ENCODE assay signal across 9 cellular contexts in the genomic region with DNA sequence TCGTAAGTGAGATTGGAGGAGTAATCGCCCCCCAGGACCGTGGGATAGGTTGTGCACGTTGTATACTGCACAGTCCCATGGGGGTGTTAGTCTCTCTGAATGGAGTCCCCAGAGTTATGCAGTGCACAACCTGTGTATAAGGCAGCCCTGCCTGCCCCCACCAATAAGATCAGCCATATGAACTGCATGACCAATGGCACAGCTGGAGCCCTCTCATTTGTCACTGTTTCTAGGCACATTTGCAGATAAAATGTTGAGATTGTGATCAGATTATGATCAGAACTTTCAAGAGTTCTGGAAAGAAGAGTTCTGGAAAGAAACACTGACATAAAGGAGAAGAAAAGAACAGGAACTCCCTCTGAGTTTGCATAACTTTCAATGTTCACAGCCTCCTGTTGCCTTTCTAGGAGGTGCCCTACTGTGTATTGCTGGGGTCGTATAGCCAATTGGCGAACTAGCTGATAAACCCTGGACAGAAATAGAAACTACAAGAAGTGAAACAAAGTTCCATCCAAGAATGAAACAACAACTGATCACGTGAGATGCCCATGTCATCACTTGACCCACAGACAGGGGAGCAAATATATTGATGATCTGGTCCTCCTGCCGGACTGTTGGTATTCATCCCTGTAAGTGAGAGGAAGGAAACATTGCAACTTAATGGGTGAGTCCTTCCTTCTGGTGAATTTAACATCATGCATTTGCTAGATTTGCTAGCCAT. TPM values are rescaled to one million over a fixed set of nuclear protein-coding genes. Genes with fewer than 3 reads are reported as not detected.
A peak's percentile ranks its signal among the peaks of the same experiment; 100 is the strongest.
DNase-seq lines count a peak whose midpoint lies in the region; ATAC-seq, FAIRE-seq and TF ChIP-seq lines count a peak whose summit lies in the region.
"Had no signal": no experiment of that assay in that cellular context is flagged by ENCODE, and none has a peak within 500 bp of the region (broad histone marks: within the 10 kb centered on the region; RNA-seq: fewer than 3 reads in every experiment).

No MANE protein-coding gene starts in this region.

- no peak overlapping the region for H3K4me3 Mint-ChIP-seq in activated CD8-positive, alpha-beta memory T cell treated with anti-CD3 and anti-CD28 coated beads, Interleukin-2, amount 10 ng/mL, durations not matched to agents 7 days and 5 days
- no peak overlapping the region for H3K4me3 Mint-ChIP-seq in stimulated activated naive CD8-positive, alpha-beta T cell treated with anti-CD3 and anti-CD28 coated beads, Interleukin-15, amount 100 ng/mL, for 72 hours
- H3K4me3 Mint-ChIP-seq: nephron had no signal

- no peak overlapping the region for H3K4me3 ChIP-seq in ovary

- no peak overlapping the region for H3K27ac Mint-ChIP-seq in activated CD8-positive, alpha-beta memory T cell treated with anti-CD3 and anti-CD28 coated beads, Interleukin-2, amount 10 ng/mL, durations not matched to agents 7 days and 5 days
- no peak overlapping the region for H3K27ac Mint-ChIP-seq in stimulated activated naive CD8-positive, alpha-beta T cell treated with anti-CD3 and anti-CD28 coated beads, Interleukin-15, amount 100 ng/mL, for 72 hours
- H3K27ac Mint-ChIP-seq: nephron had no signal

- intact Hi-C loops in ovary (cut with DNase I): no loop called here

- peaks cover 6% of the 10 kb centered on the region for H3K36me3 Mint-ChIP-seq in activated CD8-positive, alpha-beta memory T cell treated with anti-CD3 and anti-CD28 coated beads, Interleukin-2, amount 10 ng/mL, durations not matched to agents 7 days and 5 days

- peaks cover 11% of the 10 kb centered on the region for H3K4me1 Mint-ChIP-seq in activated CD8-positive, alpha-beta memory T cell treated with anti-CD3 and anti-CD28 coated beads, Interleukin-2, amount 10 ng/mL, durations not matched to agents 7 days and 5 days
- peaks cover 10% of the 10 kb centered on the region for H3K4me1 Mint-ChIP-seq in stimulated activated naive CD8-positive, alpha-beta T cell treated with anti-CD3 and anti-CD28 coated beads, Interleukin-15, amount 100 ng/mL, for 72 hours

- no peak for FAIRE-seq in HTR-8/SVneo (lab: Jason Lieb, UNC)

- no peaks in the 10 kb centered on the region for H3K9me3 ChIP-seq in ovary

- no peaks in the 10 kb centered on the region for H3K4me1 ChIP-seq in ovary (ENCODE audit: insufficient read depth)

- ATAC-seq in activated CD8-positive, alpha-beta memory T cell treated with anti-CD3 and anti-CD28 coated beads, Interleukin-2, amount 10 ng/mL, durations not matched to agents 7 days and 5 days: peak; percentile 69
- peak; percentile 93 for ATAC-seq in HG02840 (IDR thresholded peaks at IDR 0.05; ENCODE audit: low FRiP score, unreplicated experiment)
- peak; percentile 65 for ATAC-seq in stimulated activated naive CD8-positive, alpha-beta T cell treated with anti-CD3 and anti-CD28 coated beads, Interleukin-15, amount 100 ng/mL, for 72 hours

- CTCF ChIA-PET in activated CD8-positive, alpha-beta memory T cell treated with anti-CD3 and anti-CD28 coated beads, Interleukin-2, amount 10 ng/mL, durations not matched to agents 7 days and 5 days (lab: Charles Lee): interaction anchor here (1.4 to 6.7 kb wide), 4 partner anchors 12 to 762 kb away, joined by 3 to 26 read pairs (median 6); no protein-coding TSS in a partner anchor

- TF ChIP-seq POLR2A in ovary (IDR thresholded peaks at IDR 0.05): no peak

- H3K27me3 Mint-ChIP-seq in activated CD8-positive, alpha-beta memory T cell treated with anti-CD3 and anti-CD28 coated beads, Interleukin-2, amount 10 ng/mL, durations not matched to agents 7 days and 5 days: peaks cover 2% of the 10 kb centered on the region
- H3K27me3 Mint-ChIP-seq in stimulated activated naive CD8-positive, alpha-beta T cell treated with anti-CD3 and anti-CD28 coated beads, Interleukin-15, amount 100 ng/mL, for 72 hours: no peaks in the 10 kb centered on the region

- H3K36me3 ChIP-seq in ovary: no peaks in the 10 kb centered on the region

- no peaks in the 10 kb centered on the region for H3K27me3 ChIP-seq in ovary

- H3K9me3 Mint-ChIP-seq in activated CD8-positive, alpha-beta memory T cell treated with anti-CD3 and anti-CD28 coated beads, Interleukin-2, amount 10 ng/mL, durations not matched to agents 7 days and 5 days (ENCODE audit: low read depth): no peaks in the 10 kb centered on the region
- no peaks in the 10 kb centered on the region for H3K9me3 Mint-ChIP-seq in stimulated activated naive CD8-positive, alpha-beta T cell treated with anti-CD3 and anti-CD28 coated beads, Interleukin-15, amount 100 ng/mL, for 72 hours
- H3K9me3 Mint-ChIP-seq: nephron had no signal

- no peak overlapping the region for H3K27ac ChIP-seq in ovary

- no peak for DNase-seq in activated CD8-positive, alpha-beta memory T cell treated with anti-CD3 and anti-CD28 coated beads, Interleukin-2, amount 10 ng/mL, durations not matched to agents 7 days and 5 days
- no peak for DNase-seq in activated CD8-positive, alpha-beta memory T cell treated with anti-CD3 and anti-CD28 coated beads for 24 hours
- DNase-seq in MV-4-11 (lab: John Stamatoyannopoulos, UW) (peak; percentile 78), ovary (no peak), T-helper 9 cell (no peak), HTR-8/SVneo (ENCODE audit: insufficient read length, low spot score) (no peak)
- DNase-seq in stimulated activated naive CD8-positive, alpha-beta T cell treated with anti-CD3 and anti-CD28 coated beads, Interleukin-15, amount 100 ng/mL, for 72 hours: no peak

- 50 to 72% (median 64%) methylated on average over 8 of the region's 8 CpGs for WGBS in ovary, 3 donors

- TF ChIP-seq EP300 in ovary (IDR thresholded peaks at IDR 0.05): no peak

- TF ChIP-seq CTCF in ovary (IDR thresholded peaks at IDR 0.05): no peak

RNA-seq across cellular contexts. Expression of gene TOMM7, which starts 49.6 kb away (rescaled TPM):
- 100 to 1,000 TPM; 199 to 229 TPM for total RNA-seq in activated CD8-positive, alpha-beta memory T cell treated with anti-CD3 and anti-CD28 coated beads, Interleukin-2, amount 10 ng/mL, durations not matched to agents 7 days and 5 days
- total RNA-seq in ovary: 100 to 1,000 TPM; 325 to 869 (median 586) TPM
- 100 to 1,000 TPM; 267 to 621 TPM for polyA plus RNA-seq in ovary
